8 cellular contexts compared by ENCODE assay signal in genomic region chr4:41668024-41668423, GRCh38.
"Had no signal": no experiment of that assay in that cellular context is flagged by ENCODE, and none has a peak within 500 bp of the region (broad histone marks: within the 10 kb centered on the region; RNA-seq: fewer than 3 reads in every experiment).

No MANE protein-coding gene starts in this region.

- H3K4me3 ChIP-seq: GM23248, HAP-1 had no signal

- ATAC-seq: HCT116 had no signal

- DNase-seq: GM23248, GOT3, H7, HFFc6, KBM-7 had no signal

- FAIRE-seq: HTR-8/SVneo had no signal

- H3K9ac ChIP-seq: GM23248 had no signal

- H3K27ac ChIP-seq: GM23248 had no signal

- H2AFZ ChIP-seq: GM23248 had no signal

- H3K36me3 ChIP-seq: HAP-1 had no signal

- H3K9me3 ChIP-seq: HAP-1 had no signal
